ENCODE assay signal across 1 cellular context in genomic region chr7:95389516-95389915, GRCh38.
TF ChIP-seq lines count a peak whose summit lies in the region.

No MANE protein-coding gene starts in this region.

TF ChIP-seq in HepG2, 621 proteins besides CTCF, POLR2A, EP300 and RAD21:
- TF ChIP-seq, protein P1, sequence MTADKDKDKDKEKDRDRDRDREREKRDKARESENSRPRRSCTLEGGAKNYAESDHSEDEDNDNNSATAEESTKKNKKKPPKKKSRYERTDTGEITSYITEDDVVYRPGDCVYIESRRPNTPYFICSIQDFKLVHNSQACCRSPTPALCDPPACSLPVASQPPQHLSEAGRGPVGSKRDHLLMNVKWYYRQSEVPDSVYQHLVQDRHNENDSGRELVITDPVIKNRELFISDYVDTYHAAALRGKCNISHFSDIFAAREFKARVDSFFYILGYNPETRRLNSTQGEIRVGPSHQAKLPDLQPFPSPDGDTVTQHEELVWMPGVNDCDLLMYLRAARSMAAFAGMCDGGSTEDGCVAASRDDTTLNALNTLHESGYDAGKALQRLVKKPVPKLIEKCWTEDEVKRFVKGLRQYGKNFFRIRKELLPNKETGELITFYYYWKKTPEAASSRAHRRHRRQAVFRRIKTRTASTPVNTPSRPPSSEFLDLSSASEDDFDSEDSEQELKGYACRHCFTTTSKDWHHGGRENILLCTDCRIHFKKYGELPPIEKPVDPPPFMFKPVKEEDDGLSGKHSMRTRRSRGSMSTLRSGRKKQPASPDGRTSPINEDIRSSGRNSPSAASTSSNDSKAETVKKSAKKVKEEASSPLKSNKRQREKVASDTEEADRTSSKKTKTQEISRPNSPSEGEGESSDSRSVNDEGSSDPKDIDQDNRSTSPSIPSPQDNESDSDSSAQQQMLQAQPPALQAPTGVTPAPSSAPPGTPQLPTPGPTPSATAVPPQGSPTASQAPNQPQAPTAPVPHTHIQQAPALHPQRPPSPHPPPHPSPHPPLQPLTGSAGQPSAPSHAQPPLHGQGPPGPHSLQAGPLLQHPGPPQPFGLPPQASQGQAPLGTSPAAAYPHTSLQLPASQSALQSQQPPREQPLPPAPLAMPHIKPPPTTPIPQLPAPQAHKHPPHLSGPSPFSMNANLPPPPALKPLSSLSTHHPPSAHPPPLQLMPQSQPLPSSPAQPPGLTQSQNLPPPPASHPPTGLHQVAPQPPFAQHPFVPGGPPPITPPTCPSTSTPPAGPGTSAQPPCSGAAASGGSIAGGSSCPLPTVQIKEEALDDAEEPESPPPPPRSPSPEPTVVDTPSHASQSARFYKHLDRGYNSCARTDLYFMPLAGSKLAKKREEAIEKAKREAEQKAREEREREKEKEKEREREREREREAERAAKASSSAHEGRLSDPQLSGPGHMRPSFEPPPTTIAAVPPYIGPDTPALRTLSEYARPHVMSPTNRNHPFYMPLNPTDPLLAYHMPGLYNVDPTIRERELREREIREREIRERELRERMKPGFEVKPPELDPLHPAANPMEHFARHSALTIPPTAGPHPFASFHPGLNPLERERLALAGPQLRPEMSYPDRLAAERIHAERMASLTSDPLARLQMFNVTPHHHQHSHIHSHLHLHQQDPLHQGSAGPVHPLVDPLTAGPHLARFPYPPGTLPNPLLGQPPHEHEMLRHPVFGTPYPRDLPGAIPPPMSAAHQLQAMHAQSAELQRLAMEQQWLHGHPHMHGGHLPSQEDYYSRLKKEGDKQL (CRISPR knock-in tag; IDR thresholded peaks at IDR 0.05; ENCODE audit: low read depth): no peak
- no peak for TF ChIP-seq CCAR2 (optimal IDR thresholded peaks at IDR 0.05; ENCODE audit: low read depth, low read length)
- TF ChIP-seq KDM5B (CRISPR knock-in tag; IDR thresholded peaks at IDR 0.05; ENCODE audit: borderline replicate concordance): no peak
- no peak for TF ChIP-seq ZNF577 (CRISPR knock-in tag; IDR thresholded peaks at IDR 0.05; ENCODE audit: borderline replicate concordance, low read depth)
- TF ChIP-seq ZBTB14 (CRISPR knock-in tag; IDR thresholded peaks at IDR 0.05): no peak
- TF ChIP-seq TFAP4 (IDR thresholded peaks at IDR 0.05; ENCODE audit: borderline replicate concordance, low read depth): no peak
- TF ChIP-seq, protein P2, sequence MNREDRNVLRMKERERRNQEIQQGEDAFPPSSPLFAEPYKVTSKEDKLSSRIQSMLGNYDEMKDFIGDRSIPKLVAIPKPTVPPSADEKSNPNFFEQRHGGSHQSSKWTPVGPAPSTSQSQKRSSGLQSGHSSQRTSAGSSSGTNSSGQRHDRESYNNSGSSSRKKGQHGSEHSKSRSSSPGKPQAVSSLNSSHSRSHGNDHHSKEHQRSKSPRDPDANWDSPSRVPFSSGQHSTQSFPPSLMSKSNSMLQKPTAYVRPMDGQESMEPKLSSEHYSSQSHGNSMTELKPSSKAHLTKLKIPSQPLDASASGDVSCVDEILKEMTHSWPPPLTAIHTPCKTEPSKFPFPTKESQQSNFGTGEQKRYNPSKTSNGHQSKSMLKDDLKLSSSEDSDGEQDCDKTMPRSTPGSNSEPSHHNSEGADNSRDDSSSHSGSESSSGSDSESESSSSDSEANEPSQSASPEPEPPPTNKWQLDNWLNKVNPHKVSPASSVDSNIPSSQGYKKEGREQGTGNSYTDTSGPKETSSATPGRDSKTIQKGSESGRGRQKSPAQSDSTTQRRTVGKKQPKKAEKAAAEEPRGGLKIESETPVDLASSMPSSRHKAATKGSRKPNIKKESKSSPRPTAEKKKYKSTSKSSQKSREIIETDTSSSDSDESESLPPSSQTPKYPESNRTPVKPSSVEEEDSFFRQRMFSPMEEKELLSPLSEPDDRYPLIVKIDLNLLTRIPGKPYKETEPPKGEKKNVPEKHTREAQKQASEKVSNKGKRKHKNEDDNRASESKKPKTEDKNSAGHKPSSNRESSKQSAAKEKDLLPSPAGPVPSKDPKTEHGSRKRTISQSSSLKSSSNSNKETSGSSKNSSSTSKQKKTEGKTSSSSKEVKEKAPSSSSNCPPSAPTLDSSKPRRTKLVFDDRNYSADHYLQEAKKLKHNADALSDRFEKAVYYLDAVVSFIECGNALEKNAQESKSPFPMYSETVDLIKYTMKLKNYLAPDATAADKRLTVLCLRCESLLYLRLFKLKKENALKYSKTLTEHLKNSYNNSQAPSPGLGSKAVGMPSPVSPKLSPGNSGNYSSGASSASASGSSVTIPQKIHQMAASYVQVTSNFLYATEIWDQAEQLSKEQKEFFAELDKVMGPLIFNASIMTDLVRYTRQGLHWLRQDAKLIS (CRISPR knock-in tag; IDR thresholded peaks at IDR 0.05): no peak
- TF ChIP-seq YEATS4 (CRISPR knock-in tag; IDR thresholded peaks at IDR 0.05; ENCODE audit: borderline replicate concordance): no peak
- TF ChIP-seq FOXA1 (IDR thresholded peaks at IDR 0.05): no peak
- TF ChIP-seq FOXA1 (CRISPR knock-in tag; IDR thresholded peaks at IDR 0.05): no peak
- no peak for TF ChIP-seq KMT2A (CRISPR knock-in tag; IDR thresholded peaks at IDR 0.05)
